In the genomic region with DNA sequence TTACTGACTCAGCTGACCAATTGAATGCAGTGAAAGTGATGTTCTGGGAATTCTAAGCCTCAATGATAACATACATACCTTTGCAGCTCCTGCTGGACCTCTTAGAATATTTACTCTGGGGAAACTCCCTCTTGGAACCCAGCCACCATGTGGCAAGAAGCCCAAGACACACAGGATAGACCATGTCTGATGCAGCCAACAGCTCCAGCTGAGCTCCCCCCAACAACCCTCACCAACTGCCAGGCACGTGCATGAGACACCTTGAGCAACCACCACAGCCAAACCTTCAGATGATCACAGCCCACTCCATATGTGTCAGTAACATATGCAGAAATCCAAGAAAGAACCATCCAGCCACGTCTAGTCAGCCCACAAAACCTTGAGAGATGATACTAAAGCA, we compare ENCODE assay signal across 15 cellular contexts. TPM values are rescaled to one million over a fixed set of nuclear protein-coding genes. Genes with fewer than 3 reads are reported as not detected.
DNase-seq lines count a peak whose midpoint lies in the region; ATAC-seq and TF ChIP-seq lines count a peak whose summit lies in the region.
"Had no signal": no experiment of that assay in that cellular context is flagged by ENCODE, and none has a peak within 500 bp of the region (broad histone marks: within the 10 kb centered on the region; RNA-seq: fewer than 3 reads in every experiment).

No MANE protein-coding gene starts in this region.

- no peaks in the 10 kb centered on the region for H4K20me1 ChIP-seq in MM.1S (ENCODE audit: insufficient read depth, low read length)
- H4K20me1 ChIP-seq in neural progenitor cell (ENCODE audit: low read depth) = peaks cover 9% of the 10 kb centered on the region

- no peaks in the 10 kb centered on the region for H3K27me3 ChIP-seq in CD4-positive, alpha-beta T cell (ENCODE audit: control insufficient read depth, insufficient read depth, low read length)
- H3K27me3 ChIP-seq in MM.1S (replicated peaks; ENCODE audit: insufficient read depth, low read length) (no peaks in the 10 kb centered on the region), adrenal gland (no peaks in the 10 kb centered on the region), neural progenitor cell (no peaks in the 10 kb centered on the region)

- no peaks in the 10 kb centered on the region for H3K9me3 Mint-ChIP-seq in CD4-positive, alpha-beta T cell
- no peaks in the 10 kb centered on the region for H3K9me3 Mint-ChIP-seq in neural progenitor cell

- peaks cover 47% of the 10 kb centered on the region for H3K4me1 Mint-ChIP-seq in CD4-positive, alpha-beta T cell (ENCODE audit: low read depth)
- peaks cover 48% of the 10 kb centered on the region for H3K4me1 Mint-ChIP-seq in neural progenitor cell

- H3K27ac Mint-ChIP-seq in CD4-positive, alpha-beta T cell = peak overlapping the region; percentile 84
- peak overlapping the region; percentile 47 for H3K27ac Mint-ChIP-seq in neural progenitor cell

- TF ChIP-seq POLR2A in adrenal gland (IDR thresholded peaks at IDR 0.05) = no peak

- ATAC-seq in CD4-positive, alpha-beta T cell (ENCODE audit: poor library complexity) = no peak
- ATAC-seq in GM21447 (IDR thresholded peaks at IDR 0.05; ENCODE audit: unreplicated experiment) = no peak
- no peak for ATAC-seq in GM18873 (IDR thresholded peaks at IDR 0.05; ENCODE audit: low FRiP score, unreplicated experiment)
- ATAC-seq: Right ventricle myocardium inferior had no signal

- peaks cover 74% of the 10 kb centered on the region for H3K79me2 ChIP-seq in MM.1S (ENCODE audit: low read length)
- no peaks in the 10 kb centered on the region for H3K79me2 ChIP-seq in neural progenitor cell (ENCODE audit: low read depth)

- CTCF ChIA-PET in CD4-positive, alpha-beta T cell (lab: Charles Lee) = interaction anchor here (1.9 kb wide), 1 partner anchor 9 kb away, joined by 5 read pairs; no protein-coding TSS in a partner anchor

- H3F3A ChIP-seq in MM.1S (ENCODE audit: insufficient read depth, low read length) = 0 out of 2 replicates have a peak, but pooled peaks cover 6% of the 10 kb centered on the region
- H3F3A ChIP-seq in neural progenitor cell (ENCODE audit: low read depth) = peaks cover under 1% of the 10 kb centered on the region

- H3K4me2 ChIP-seq in MM.1S (ENCODE audit: low read depth, low read length) (peak overlapping the region; percentile 56; the same call in 1 of the 2 replicates), neural progenitor cell (no peak overlapping the region)
- H3K4me2 ChIP-seq: KMS-11 had no signal

- H3K4me1 ChIP-seq in MM.1S (ENCODE audit: low read length) = peaks cover 23% of the 10 kb centered on the region
- H3K4me1 ChIP-seq in adrenal gland (replicated peaks in 1 of 2) = peaks cover 12 to 23% of the 10 kb centered on the region in 2 donors
- peaks cover 9% of the 10 kb centered on the region for H3K4me1 ChIP-seq in neural progenitor cell

- H2AFZ ChIP-seq in MM.1S (ENCODE audit: low read length) = no peak overlapping the region
- H2AFZ ChIP-seq in neural progenitor cell (replicated peaks) = no peak overlapping the region

- no peaks in the 10 kb centered on the region for H3K27me3 Mint-ChIP-seq in CD4-positive, alpha-beta T cell
- peaks cover 7% of the 10 kb centered on the region for H3K27me3 Mint-ChIP-seq in neural progenitor cell (ENCODE audit: insufficient read depth, low read depth)

- intact Hi-C loops in CD4-positive, alpha-beta T cell (cut with DNase I, micrococcal nuclease) = loop anchor here in 1 of 2 experiments (2.0 to 5.0 kb wide), 3 partner anchors 31 to 280 kb away; no protein-coding TSS in a partner anchor
- intact Hi-C loops in adrenal gland (cut with DNase I) = no loop called here

- H3K4me3 ChIP-seq in MM.1S (ENCODE audit: low read length) (no peak overlapping the region), adrenal gland (no peak overlapping the region), neural progenitor cell (no peak overlapping the region), foreskin fibroblast (ENCODE audit: low read depth in 1 of 2, low read length in 2 of 2) (no peak overlapping the region)

- WGBS in adrenal gland, 4 donors = 75 to 91% (median 81%) methylated on average over 1 to 2 of the region's 2 CpGs

- H3K9me2 ChIP-seq in MM.1S (replicated peaks; ENCODE audit: insufficient read depth, low read length) = no peaks in the 10 kb centered on the region

- no peak overlapping the region for H3K27ac ChIP-seq in CD4-positive, alpha-beta T cell (ENCODE audit: low read depth, low read length)
- H3K27ac ChIP-seq in MM.1S (ENCODE audit: low read length) (peak overlapping the region; percentile 68; the same call in 1 of the 2 replicates), adrenal gland (peak overlapping the region in 3 of 5 donors; percentile 63 to 85 (median 82)), neural progenitor cell (no peak overlapping the region)
- H3K27ac ChIP-seq: KMS-11 had no signal

- H3K9me3 ChIP-seq in CD4-positive, alpha-beta T cell (ENCODE audit: control insufficient read depth, low read length) = no peaks in the 10 kb centered on the region
- H3K9me3 ChIP-seq in MM.1S (replicated peaks; ENCODE audit: insufficient read depth, low read length) = no peaks in the 10 kb centered on the region
- no peaks in the 10 kb centered on the region for H3K9me3 ChIP-seq in adrenal gland (replicated peaks in 1 of 3)
- no peaks in the 10 kb centered on the region for H3K9me3 ChIP-seq in neural progenitor cell (ENCODE audit: low read depth)

- POLR2A ChIA-PET in CD4-positive, alpha-beta T cell (lab: Charles Lee) = interaction anchor here (0.7 to 2.6 kb wide), 5 partner anchors 18 to 60 kb away, joined by 3 to 22 read pairs (median 4); no protein-coding TSS in a partner anchor

- no peaks in the 10 kb centered on the region for H3K36me3 ChIP-seq in MM.1S (replicated peaks; ENCODE audit: insufficient read depth, low read length)
- no peaks in the 10 kb centered on the region for H3K36me3 ChIP-seq in adrenal gland (replicated peaks in 1 of 2)
- H3K36me3 ChIP-seq in neural progenitor cell = no peaks in the 10 kb centered on the region

- H3K36me3 Mint-ChIP-seq in CD4-positive, alpha-beta T cell (ENCODE audit: low read depth) = no peaks in the 10 kb centered on the region
- H3K36me3 Mint-ChIP-seq in neural progenitor cell = peaks cover 3% of the 10 kb centered on the region

- H3K9ac ChIP-seq in MM.1S (ENCODE audit: low read length) (no peak overlapping the region), neural progenitor cell (no peak overlapping the region)
- H3K9ac ChIP-seq: KMS-11 had no signal

- peak overlapping the region; percentile 30 for H3K4me3 Mint-ChIP-seq in CD4-positive, alpha-beta T cell
- H3K4me3 Mint-ChIP-seq in neural progenitor cell = no peak overlapping the region

- no peak for DNase-seq in CD4-positive, alpha-beta T cell
- DNase-seq in MM.1S = no peak
- DNase-seq in adrenal gland = no peak
- DNase-seq in neural progenitor cell (ENCODE audit: low spot score) = no peak
- no peak for DNase-seq in foreskin fibroblast
- DNase-seq: foreskin melanocyte; GOT3; NCI-H187; NCI-H774; retina; stimulated activated CD4-positive, alpha-beta T cell treated with anti-CD3 and anti-CD28 coated beads, Interleukin-4, amount 100 ng/mL, for 1 hour had no signal

- TF ChIP-seq CTCF in CD4-positive, alpha-beta T cell (IDR thresholded peaks at IDR 0.05) = no peak
- TF ChIP-seq CTCF in MM.1S (IDR thresholded peaks at IDR 0.05; ENCODE audit: low read length) (no peak), adrenal gland (IDR thresholded peaks at IDR 0.05) (no peak), neural progenitor cell (IDR thresholded peaks at IDR 0.05) (no peak), foreskin fibroblast (IDR thresholded peaks at IDR 0.05; ENCODE audit: low read depth, low read length) (no peak)

RNA-seq across cellular contexts. Expression of a gene that starts 53.0 kb away (rescaled TPM):
- total RNA-seq in CD4-positive, alpha-beta T cell = 10 to 100 TPM; 26.0 to 27.1 TPM
- total RNA-seq in adrenal gland (10 to 100 TPM in 7 of 8 donors, 1 to 10 TPM in 1; 6.6 to 67.6 (median 16.8) TPM), neural progenitor cell (ENCODE audit: low replicate concordance) (5.9 and 8.2 TPM in 2 replicates)
- 10 to 100 TPM in 1 of 3 donors, 1 to 10 TPM in 2; 1.3 to 27.7 (median 2.7) TPM for polyA plus RNA-seq in adrenal gland

Comparison
In these comparisons a context has a peak if more than half of its experiments do, and no peak if none do; other contexts are left out.
1. H3K27ac ChIP-seq: peak in MM.1S (single experiment) and adrenal gland (3 of 5); none in CD4-positive, alpha-beta T cell (single experiment) and neural progenitor cell (single experiment).